Comparison of ENCODE assay signal across 8 cellular contexts in genomic region chr2:19358242-19359020, GRCh38. TPM values are rescaled to one million over a fixed set of nuclear protein-coding genes. Genes with fewer than 3 reads are reported as not detected.
A peak's percentile ranks its signal among the peaks of the same experiment; 100 is the strongest.
DNase-seq lines count a peak whose midpoint lies in the region; ATAC-seq, FAIRE-seq and TF ChIP-seq lines count a peak whose summit lies in the region.

Gene OSR1, minus strand, starts transcription at chr2:19358623. Its CDS starts 4,818 bp downstream, at chr2:19353805.

- no peak for FAIRE-seq in GM19239 (lab: Jason Lieb, UNC)

- peak within 1 kb of the TSS; percentile 10 for H3K9ac ChIP-seq in SK-N-MC (ENCODE audit: insufficient read length)

- peaks cover 0 to 48% of the 10 kb centered on the region in 2 donors for H3K4me1 ChIP-seq in muscle layer of duodenum (ENCODE audit: control insufficient read depth in 1 of 2, insufficient read depth in 2 of 2, low read length in 2 of 2)

- H3K4me3 ChIP-seq in SK-N-MC = peak within 1 kb of the TSS; percentile 73
- peak within 1 kb of the TSS; percentile 75 for H3K4me3 ChIP-seq in epithelial cell of proximal tubule (ENCODE audit: low read depth, low read length)
- H3K4me3 ChIP-seq in muscle layer of duodenum (ENCODE audit: low read depth in 1 of 2, low read length in 2 of 2) = peak within 1 kb of the TSS; percentile 54 to 73

- intact Hi-C loops in Right ventricle myocardium inferior (cut with DNase I) (loop anchor here (10.0 kb wide), 1 partner anchor 924 kb away; no protein-coding TSS in a partner anchor), cardiac septum (cut with DNase I) (loop anchor here (5.0 kb wide), 1 partner anchor 504 kb away; no protein-coding TSS in a partner anchor)

- H3K36me3 ChIP-seq in SK-N-MC (ENCODE audit: insufficient read depth, low read length) (no peaks in the 10 kb centered on the region), muscle layer of duodenum (ENCODE audit: control insufficient read depth in 1 of 2, insufficient read depth in 2 of 2, low read length in 2 of 2) (no peaks in the 10 kb centered on the region)

- H3K27me3 ChIP-seq in muscle layer of duodenum (ENCODE audit: low read depth, low read length) = peaks cover 74% of the 10 kb centered on the region

- H3K27ac ChIP-seq in SK-N-MC (no peak within 1 kb of the TSS), muscle layer of duodenum (ENCODE audit: low read length) (peak within 1 kb of the TSS; percentile 37)

- DNase-seq in Right ventricle myocardium inferior (ENCODE audit: missing footprints) (peak; percentile 84), cardiac septum (ENCODE audit: low spot score) (no peak), SK-N-MC (ENCODE audit: low read depth, low spot score) (no peak), epithelial cell of proximal tubule (ENCODE audit: low read depth) (no peak), GM19239 (ENCODE audit: insufficient read length, low spot score) (no peak)

- H3K9me3 ChIP-seq in SK-N-MC (ENCODE audit: low read depth, low read length) (no peaks in the 10 kb centered on the region), muscle layer of duodenum (ENCODE audit: control insufficient read depth in 1 of 2, low read length in 2 of 2) (no peaks in the 10 kb centered on the region)

- no peak for TF ChIP-seq CTCF in epithelial cell of proximal tubule (conservative IDR thresholded peaks at IDR 0.05; ENCODE audit: low read depth, low read length)

- ATAC-seq in Right ventricle myocardium inferior = peak; percentile 79
- ATAC-seq in GM18861 (IDR thresholded peaks at IDR 0.05; ENCODE audit: unreplicated experiment) = no peak
- ATAC-seq in GM21447 (IDR thresholded peaks at IDR 0.05; ENCODE audit: unreplicated experiment) = no peak

RNA-seq across cellular contexts. Expression of gene OSR1, which starts in this region (rescaled TPM):
- total RNA-seq in Right ventricle myocardium inferior = 6.3 TPM
- total RNA-seq in cardiac septum = 1.4 TPM
- total RNA-seq in epithelial cell of proximal tubule = not detected in 2 replicates
